8 cellular contexts compared by ENCODE assay signal in genomic region chr17:79808763-79809529, GRCh38. TPM values are rescaled to one million over a fixed set of nuclear protein-coding genes. Genes with fewer than 3 reads are reported as not detected.
A peak's percentile ranks its signal among the peaks of the same experiment; 100 is the strongest.
DNase-seq lines count a peak whose midpoint lies in the region; ATAC-seq and TF ChIP-seq lines count a peak whose summit lies in the region.

No MANE protein-coding gene starts in this region.

- peaks cover 19 to 32% of the 10 kb centered on the region in 2 donors for H3K4me1 Mint-ChIP-seq in natural killer cell
- H3K4me1 Mint-ChIP-seq in CD8-positive, alpha-beta T cell (ENCODE audit: low read depth) = peaks cover 34% of the 10 kb centered on the region

- TF ChIP-seq CTCF in A673 (conservative IDR thresholded peaks at IDR 0.05; ENCODE audit: low read depth, low read length) (peak; percentile 57), GM10266 (IDR thresholded peaks at IDR 0.05; ENCODE audit: control insufficient read depth, insufficient read depth, low read depth, missing control alignments) (peak; percentile 48), natural killer cell (IDR thresholded peaks at IDR 0.05) (no peak)
- no peak for TF ChIP-seq CTCF in CD8-positive, alpha-beta T cell (IDR thresholded peaks at IDR 0.05)

- BruUV-seq in A673 (replicated peaks; lab: Mats Ljungman, UMichigan) = no TSS peak

- no peak for DNase-seq in A673 (ENCODE audit: low spot score)
- peak; percentile 67 for DNase-seq in GM10266 (ENCODE audit: extremely low spot score)
- DNase-seq in NCI-H526 (lab: John Stamatoyannopoulos, UW) = peak; percentile 74 to 86
- peak; percentile 76 for DNase-seq in cerebellar cortex (ENCODE audit: low spot score)
- no peak for DNase-seq in natural killer cell
- DNase-seq in CD8-positive, alpha-beta T cell = no peak

- no peak overlapping the region for H3K27ac ChIP-seq in A673 (ENCODE audit: low read depth, low read length, poor library complexity, severe bottlenecking)
- H3K27ac ChIP-seq in CD8-positive, alpha-beta T cell (ENCODE audit: low read depth, low read length) = no peak overlapping the region

- CTCF ChIA-PET in A673 (lab: Charles Lee) = interaction anchor here (0.7 to 1.4 kb wide), 6 partner anchors 12 to 183 kb away, joined by 3 to 7 read pairs (median 4); partner anchors contain the start of gene CBX8
- CTCF ChIA-PET in CD8-positive, alpha-beta T cell (lab: Charles Lee) = interaction anchor here (0.6 to 4.2 kb wide), 10 partner anchors 12 to 315 kb away, joined by 3 to 20 read pairs (median 3); partner anchors contain the start of gene CBX8

- no peaks in the 10 kb centered on the region for H3K9me3 ChIP-seq in A673 (ENCODE audit: low read depth, low read length, poor library complexity, severe bottlenecking)
- H3K9me3 ChIP-seq in CD8-positive, alpha-beta T cell (ENCODE audit: low read length) = no peaks in the 10 kb centered on the region

- POLR2A ChIA-PET in A673 (lab: Charles Lee; ENCODE audit: low non-redundant PET) = interaction anchor here (0.5 kb wide), 1 partner anchor 27 kb away, joined by 3 read pairs; no protein-coding TSS in a partner anchor
- POLR2A ChIA-PET in CD8-positive, alpha-beta T cell (lab: Charles Lee) = interaction anchor here (4.0 kb wide), 1 partner anchor 11 kb away, joined by 18 read pairs; the partner anchor contains the start of gene CBX8

- H3K4me3 ChIP-seq in A673 (ENCODE audit: low read depth, low read length, poor library complexity, severe bottlenecking) = no peak overlapping the region
- H3K4me3 ChIP-seq in CD8-positive, alpha-beta T cell (ENCODE audit: low read depth, low read length) = no peak overlapping the region

- H3K36me3 Mint-ChIP-seq in natural killer cell = peaks cover 6% of the 10 kb centered on the region
- H3K36me3 Mint-ChIP-seq in CD8-positive, alpha-beta T cell = no peaks in the 10 kb centered on the region

- H3K36me3 ChIP-seq in A673 (ENCODE audit: insufficient read depth, low read length, poor library complexity, severe bottlenecking) = no peaks in the 10 kb centered on the region
- H3K36me3 ChIP-seq in CD8-positive, alpha-beta T cell (ENCODE audit: insufficient read depth, low read length) = no peaks in the 10 kb centered on the region

- H3K27ac Mint-ChIP-seq in natural killer cell = no peak overlapping the region
- no peak overlapping the region for H3K27ac Mint-ChIP-seq in CD8-positive, alpha-beta T cell

- H3K27me3 Mint-ChIP-seq in natural killer cell (ENCODE audit: low read depth in 2 of 2) = peaks cover 57 to 60% of the 10 kb centered on the region in 2 donors
- peaks cover 72% of the 10 kb centered on the region for H3K27me3 Mint-ChIP-seq in CD8-positive, alpha-beta T cell (ENCODE audit: low read depth)

- no peaks in the 10 kb centered on the region for H3K27me3 ChIP-seq in A673 (replicated peaks; ENCODE audit: insufficient read depth, low read depth, low read length, poor library complexity)
- peaks cover 79% of the 10 kb centered on the region for H3K27me3 ChIP-seq in CD8-positive, alpha-beta T cell (ENCODE audit: insufficient read depth, low read length)

- no peaks in the 10 kb centered on the region for H3K9me3 Mint-ChIP-seq in natural killer cell
- no peaks in the 10 kb centered on the region for H3K9me3 Mint-ChIP-seq in CD8-positive, alpha-beta T cell

- H3K4me1 ChIP-seq in A673 (ENCODE audit: insufficient read depth, low read length, poor library complexity, severe bottlenecking) = peaks cover 42% of the 10 kb centered on the region
- H3K4me1 ChIP-seq in CD8-positive, alpha-beta T cell (ENCODE audit: insufficient read depth, low read length) = peaks cover 39% of the 10 kb centered on the region

- no peak for ATAC-seq in natural killer cell
- no peak for ATAC-seq in GM18909 (IDR thresholded peaks at IDR 0.05; ENCODE audit: poor library complexity, unreplicated experiment)
- ATAC-seq in GM21390 (IDR thresholded peaks at IDR 0.05; ENCODE audit: unreplicated experiment) = no peak
- ATAC-seq in CD8-positive, alpha-beta T cell = no peak

- peak overlapping the region; percentile 35 for H3K4me3 Mint-ChIP-seq in natural killer cell
- no peak overlapping the region for H3K4me3 Mint-ChIP-seq in CD8-positive, alpha-beta T cell

- intact Hi-C loops in A673 (cut with micrococcal nuclease; ENCODE audit: unreplicated experiment) (no loop called here), natural killer cell (cut with micrococcal nuclease) (loop anchor here (5.0 kb wide), 1 partner anchor 1703 kb away; the partner anchor contains the start of gene ACTG1)
- intact Hi-C loops in CD8-positive, alpha-beta T cell (cut with DNase I, micrococcal nuclease) = no loop called here

RNA-seq across cellular contexts. Expression of gene CBX8, which starts 12.1 kb away (rescaled TPM):
- total RNA-seq in A673 (2021) (24.5 and 27.0 TPM in 2 replicates), natural killer cell (1 to 10 TPM; 4.0 to 6.4 (median 5.8) TPM)
- 1 to 10 TPM; 3.7 to 4.0 TPM for total RNA-seq in CD8-positive, alpha-beta T cell

RNA-seq across cellular contexts. Expression of gene CBX4, which starts 30.3 kb away (rescaled TPM):
- total RNA-seq in A673 (2021) (42.6 and 45.5 TPM in 2 replicates), natural killer cell (100 to 1,000 TPM; 147 to 220 (median 217) TPM)
- total RNA-seq in CD8-positive, alpha-beta T cell = 100 to 1,000 TPM; 263 to 268 TPM

RNA-seq across cellular contexts. Expression of gene CBX2, which starts 31.0 kb away (rescaled TPM):
- 59.5 and 66.4 TPM in 2 replicates for total RNA-seq in A673 (2021)
- total RNA-seq in natural killer cell = 1 to 10 TPM in 1 of 3 donors, under 1 TPM in 1, not detected in 1; 0.18 to 1.3 TPM
- under 1 TPM; 0.14 to 0.56 TPM for total RNA-seq in CD8-positive, alpha-beta T cell

Comparison
In these comparisons a context has a peak if more than half of its experiments do, and no peak if none do; other contexts are left out.
1. DNase-seq: peak in GM10266 (single experiment), NCI-H526 (2 of 2) and cerebellar cortex (single experiment); none in A673 (single experiment), natural killer cell (single experiment) and CD8-positive, alpha-beta T cell (0 of 7).
2. CTCF ChIP-seq: peak in A673 (single experiment) and GM10266 (single experiment); none in natural killer cell (single experiment) and CD8-positive, alpha-beta T cell (single experiment).
3. RNA of gene CBX2, which starts 31.0 kb away (total RNA-seq): 59.5 to 66.4 TPM in A673; 0.14 to 0.56 TPM in CD8-positive, alpha-beta T cell and 0.18 to 1.3 TPM in natural killer cell; every median in the first group is over 10 times any median in the second.